22 cellular contexts compared by ENCODE assay signal in genomic region chr13:40756042-40756441, GRCh38. TPM values are rescaled to one million over a fixed set of nuclear protein-coding genes. Genes with fewer than 3 reads are reported as not detected.
DNase-seq lines count a peak whose midpoint lies in the region; ATAC-seq and TF ChIP-seq lines count a peak whose summit lies in the region.
"Had no signal": no experiment of that assay in that cellular context is flagged by ENCODE, and none has a peak within 500 bp of the region (broad histone marks: within the 10 kb centered on the region; RNA-seq: fewer than 3 reads in every experiment).

No MANE protein-coding gene starts in this region.

- H3K4me1 ChIP-seq in gastrocnemius medialis, result no peaks in the 10 kb centered on the region
- H3K4me1 ChIP-seq: upper lobe of right lung had no signal

- DNase-seq in GM06990 (ENCODE audit: extremely low read depth, insufficient read length), result no peak
- DNase-seq in DMS 273 treated with DMSO at 0.1 percent for 48 hours (lab: John Stamatoyannopoulos, UW), result no peak
- no peak for DNase-seq in Ammon's horn (ENCODE audit: low spot score)
- DNase-seq in gastrocnemius medialis, result no peak
- DNase-seq: activated CD4-positive, CD25-positive, alpha-beta regulatory T cell treated with anti-CD3 and anti-CD28 coated beads, Interleukin-2, amount 50 U/mL, for 72 hours; activated effector memory CD4-positive, alpha-beta T cell treated with anti-CD3 and anti-CD28 coated beads, Interleukin-2, amount 50 U/mL, for 16 hours; amniotic stem cell; cerebellar nuclear complex; hypothalamus; kidney glomerular epithelial cell; midbrain; MV-4-11; NCI-H2081; NCI-H524 treated with DMSO at 0.1 percent for 48 hours; OCI-M1; stimulated activated naive CD8-positive, alpha-beta T cell treated with anti-CD3 and anti-CD28 coated beads, Interleukin-15, amount 100 ng/mL, for 72 hours; T-helper 9 cell; upper lobe of right lung had no signal

- ATAC-seq in GM19043 (IDR thresholded peaks at IDR 0.05; ENCODE audit: low read depth, unreplicated experiment) (peak; percentile 44), GM21723 (IDR thresholded peaks at IDR 0.05; ENCODE audit: unreplicated experiment) (peak; percentile 77), HG03175 (IDR thresholded peaks at IDR 0.05; ENCODE audit: unreplicated experiment) (peak; percentile 52), gastrocnemius medialis (no peak), HG02938 (IDR thresholded peaks at IDR 0.05; ENCODE audit: unreplicated experiment) (no peak)
- ATAC-seq: stimulated activated naive CD8-positive, alpha-beta T cell treated with anti-CD3 and anti-CD28 coated beads, Interleukin-15, amount 100 ng/mL, for 72 hours; upper lobe of right lung had no signal

- H3K36me3 ChIP-seq in GM06990 (ENCODE audit: control insufficient read depth, insufficient read depth, low read length) (peaks cover 3% of the 10 kb centered on the region), gastrocnemius medialis (peaks cover 0 to 61% of the 10 kb centered on the region in 2 donors)

- H3K9me3 ChIP-seq in gastrocnemius medialis, result no peaks in the 10 kb centered on the region
- H3K9me3 ChIP-seq: upper lobe of right lung had no signal

- TF ChIP-seq POLR2A in gastrocnemius medialis (IDR thresholded peaks at IDR 0.05), result no peak

- peak overlapping the region; percentile 22 for H3K4me3 ChIP-seq in GM06990 (replicated peaks; ENCODE audit: low read depth, low read length)
- H3K4me3 ChIP-seq in gastrocnemius medialis, result no peak overlapping the region
- H3K4me3 ChIP-seq: upper lobe of right lung had no signal

- intact Hi-C loops in gastrocnemius medialis (cut with DNase I; ENCODE audit: low total_unique reads), result no loop called here

- H3K27ac ChIP-seq in gastrocnemius medialis, result no peak overlapping the region
- H3K27ac ChIP-seq: upper lobe of right lung had no signal

- in situ Hi-C loops in gastrocnemius medialis (cut with MboI; ENCODE audit: low sequenced_read_pairs in 4 of 4), result no loop called here

- H3K27me3 ChIP-seq in GM06990 (replicated peaks; ENCODE audit: control insufficient read depth, insufficient read depth, low read length) (no peaks in the 10 kb centered on the region), gastrocnemius medialis (no peaks in the 10 kb centered on the region)
- H3K27me3 ChIP-seq: upper lobe of right lung had no signal

- TF ChIP-seq CTCF in GM06990 (IDR thresholded peaks at IDR 0.05; ENCODE audit: insufficient read depth, low read length, poor library complexity, severe bottlenecking) (no peak), gastrocnemius medialis (IDR thresholded peaks at IDR 0.05 in 4 of 5, conservative IDR thresholded peaks at IDR 0.05 in 1 of 5) (no peak)

RNA-seq across cellular contexts. Expression of gene MRPS31, which starts 14.9 kb away (rescaled TPM):
- 10 to 100 TPM; 21.0 to 29.5 (median 24.8) TPM for total RNA-seq in gastrocnemius medialis

RNA-seq across cellular contexts. Expression of gene SLC25A15, which starts 33.4 kb away (rescaled TPM):
- total RNA-seq in gastrocnemius medialis, result 10 to 100 TPM in 2 of 4 donors, 1 to 10 TPM in 2; 4.3 to 19.3 (median 11.0) TPM

Comparison
In these comparisons a context has a peak if more than half of its experiments do, and no peak if none do; other contexts are left out.
1. ATAC-seq: peak in GM19043 (single experiment), GM21723 (single experiment) and HG03175 (single experiment); none in gastrocnemius medialis (0 of 2) and HG02938 (single experiment).